Comparison of ENCODE assay signal across 19 cellular contexts in the genomic region with DNA sequence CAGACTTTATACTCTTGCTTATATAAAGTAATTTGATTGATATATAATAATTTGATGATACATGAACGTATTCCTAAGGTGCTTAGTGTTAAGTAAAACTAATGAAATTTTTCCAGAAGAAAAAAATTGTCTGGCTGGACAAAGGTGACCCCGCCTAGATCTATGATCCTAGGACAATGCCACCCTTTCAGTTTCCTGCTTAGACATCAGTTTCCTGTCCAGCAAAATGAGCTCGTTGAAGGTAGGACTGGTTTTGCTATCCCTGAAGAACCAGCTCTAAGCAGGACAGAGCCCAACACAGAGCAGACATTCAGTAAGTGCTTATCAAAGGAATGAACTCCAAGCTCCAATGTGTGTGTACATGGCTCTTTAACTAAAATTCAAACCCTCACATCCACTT.
"Had no signal": no experiment of that assay in that cellular context is flagged by ENCODE, and none has a peak within 500 bp of the region (broad histone marks: within the 10 kb centered on the region; RNA-seq: fewer than 3 reads in every experiment).

No MANE protein-coding gene starts in this region.

- H3K27ac ChIP-seq: KMS-11 had no signal

- H3K4me3 ChIP-seq: K562 had no signal

- ATAC-seq: K562, SK-N-SH treated with all-trans-retinoic acid at 6 μM for 48 hours had no signal

- DNase-seq: Kasumi-1, MM.1S, NCI-H1092 treated with DMSO at 0.1 percent for 48 hours, NCI-H1436, NCI-H187, NCI-H2029 treated with DMSO at 0.1 percent for 48 hours, NCI-H2171 treated with DMSO at 0.1 percent for 48 hours, NCI-H345, NCI-H446 treated with DMSO at 0.1 percent for 48 hours, NCI-H510A treated with DMSO at 0.1 percent for 48 hours, NCI-H526, NCI-H774, Right ventricle myocardium superior, RPMI8226, SIG-M5, T-helper 1 cell had no signal
